20 cellular contexts compared by ENCODE assay signal in genomic region chr20:50004175-50004574, GRCh38. TPM values are rescaled to one million over a fixed set of nuclear protein-coding genes. Genes with fewer than 3 reads are reported as not detected.
DNase-seq lines count a peak whose midpoint lies in the region; ATAC-seq and TF ChIP-seq lines count a peak whose summit lies in the region.
"Had no signal": no experiment of that assay in that cellular context is flagged by ENCODE, and none has a peak within 500 bp of the region (broad histone marks: within the 10 kb centered on the region; RNA-seq: fewer than 3 reads in every experiment).

No MANE protein-coding gene starts in this region.

- no peaks in the 10 kb centered on the region for H3K36me3 ChIP-seq in mammary epithelial cell (ENCODE audit: insufficient read depth, low read length)
- H3K36me3 ChIP-seq: BE2C, MG63 had no signal

- H3K27ac Mint-ChIP-seq in MCF 10A (ENCODE audit: low read depth, unreplicated experiment) = no peak overlapping the region
- H3K27ac Mint-ChIP-seq in activated T-helper 2 cell treated with anti-CD3 and anti-CD28 coated beads, Interferon-gamma antibody, Interleukin-2, Interleukin-4, amounts not matched to agents 10 μg/mL and 5 μg/mL and 100 μg/mL, durations not matched to agents 14 hours and 24 hours and 36 hours = no peak overlapping the region
- H3K27ac Mint-ChIP-seq: CD8-positive, alpha-beta memory T cell had no signal

- CTCF ChIA-PET in MCF 10A (lab: Yijun Ruan, JAX) = interaction anchor here (0.9 to 2.8 kb wide), 4 partner anchors 9 to 68 kb away, joined by 3 to 16 read pairs (median 3); no protein-coding TSS in a partner anchor
- CTCF ChIA-PET in mammary epithelial cell (lab: Charles Lee; ENCODE audit: low non-redundant PET) = no interaction called here

- no peaks in the 10 kb centered on the region for H4K20me1 ChIP-seq in mammary epithelial cell (ENCODE audit: insufficient read depth, low read length)

- peaks cover 6% of the 10 kb centered on the region for H3K4me1 Mint-ChIP-seq in MCF 10A (ENCODE audit: insufficient read depth, unreplicated experiment)
- peaks cover 18% of the 10 kb centered on the region for H3K4me1 Mint-ChIP-seq in activated T-helper 2 cell treated with anti-CD3 and anti-CD28 coated beads, Interferon-gamma antibody, Interleukin-2, Interleukin-4, amounts not matched to agents 10 μg/mL and 5 μg/mL and 100 μg/mL, durations not matched to agents 14 hours and 24 hours and 36 hours (ENCODE audit: low read depth)

- H3K36me3 Mint-ChIP-seq in MCF 10A (ENCODE audit: insufficient read depth, unreplicated experiment) = no peaks in the 10 kb centered on the region
- no peaks in the 10 kb centered on the region for H3K36me3 Mint-ChIP-seq in activated T-helper 2 cell treated with anti-CD3 and anti-CD28 coated beads, Interferon-gamma antibody, Interleukin-2, Interleukin-4, amounts not matched to agents 10 μg/mL and 5 μg/mL and 100 μg/mL, durations not matched to agents 14 hours and 24 hours and 36 hours (ENCODE audit: low read depth)
- H3K36me3 Mint-ChIP-seq: CD8-positive, alpha-beta memory T cell had no signal

- no peak overlapping the region for H3K4me2 ChIP-seq in mammary epithelial cell (ENCODE audit: insufficient read depth, low read depth, low read length)

- no peak overlapping the region for H3K4me3 ChIP-seq in mammary epithelial cell (replicated peaks in 1 of 3; ENCODE audit: insufficient read depth in 1 of 3, low read depth in 2 of 3, low read length in 3 of 3)
- H3K4me3 ChIP-seq: MG63 had no signal

- DNase-seq in MCF 10A (ENCODE audit: unreplicated experiment) (peak; percentile 52), mammary epithelial cell (no peak), MV-4-11 (lab: John Stamatoyannopoulos, UW) (peak; percentile 65), amniotic epithelial cell (ENCODE audit: low read depth) (peak; percentile 74), DMS53 treated with DMSO at 0.1 percent for 48 hours (lab: John Stamatoyannopoulos, UW; ENCODE audit: unreplicated experiment) (no peak)
- DNase-seq in activated CD8-positive, alpha-beta memory T cell treated with anti-CD3 and anti-CD28 coated beads for 24 hours = no peak
- DNase-seq in activated T-helper 2 cell treated with anti-CD3 and anti-CD28 coated beads, Interferon-gamma antibody, Interleukin-2, Interleukin-4, amounts not matched to agents 10 μg/mL and 5 μg/mL and 100 μg/mL, durations not matched to agents 14 hours and 24 hours and 36 hours (ENCODE audit: low spot score) = no peak
- DNase-seq: BE2C; CD8-positive, alpha-beta memory T cell; DMS79; HFFc6; Karpas-422; MG63; NCI-H1930; NCI-H226; NCI-H524 treated with DMSO at 0.1 percent for 48 hours; SHP77; T-helper 1 cell had no signal

- POLR2A ChIA-PET in MCF 10A (lab: Yijun Ruan, JAX) = interaction anchor here (1.0 to 2.4 kb wide), 3 partner anchors 9 to 33 kb away, joined by 3 to 5 read pairs (median 3); no protein-coding TSS in a partner anchor

- H3K27me3 Mint-ChIP-seq in MCF 10A (ENCODE audit: insufficient read depth, unreplicated experiment) = no peaks in the 10 kb centered on the region
- no peaks in the 10 kb centered on the region for H3K27me3 Mint-ChIP-seq in activated T-helper 2 cell treated with anti-CD3 and anti-CD28 coated beads, Interferon-gamma antibody, Interleukin-2, Interleukin-4, amounts not matched to agents 10 μg/mL and 5 μg/mL and 100 μg/mL, durations not matched to agents 14 hours and 24 hours and 36 hours (ENCODE audit: low read depth)

- in situ Hi-C loops in mammary epithelial cell (cut with MboI; ENCODE audit: low sequenced_read_pairs in 2 of 2) = no loop called here

- no peak for ATAC-seq in HG03095 (IDR thresholded peaks at IDR 0.05; ENCODE audit: unreplicated experiment)
- ATAC-seq: SK-N-SH treated with all-trans-retinoic acid at 6 μM for 48 hours had no signal

- dilution Hi-C loops in mammary epithelial cell (cut with HindIII; ENCODE audit: low sequenced_read_pairs) = no loop called here

- H3K27ac ChIP-seq in mammary epithelial cell (ENCODE audit: insufficient read depth, low read depth, low read length) = no peak overlapping the region

- H3K4me3 Mint-ChIP-seq in MCF 10A (ENCODE audit: unreplicated experiment) = no peak overlapping the region
- no peak overlapping the region for H3K4me3 Mint-ChIP-seq in activated T-helper 2 cell treated with anti-CD3 and anti-CD28 coated beads, Interferon-gamma antibody, Interleukin-2, Interleukin-4, amounts not matched to agents 10 μg/mL and 5 μg/mL and 100 μg/mL, durations not matched to agents 14 hours and 24 hours and 36 hours (ENCODE audit: low read depth)
- H3K4me3 Mint-ChIP-seq: CD8-positive, alpha-beta memory T cell; HFFc6 had no signal

- intact Hi-C loops in MCF 10A (cut with micrococcal nuclease) (no loop called here), mammary epithelial cell (cut with micrococcal nuclease) (no loop called here)
- intact Hi-C loops in activated T-helper 2 cell treated with anti-CD3 and anti-CD28 coated beads, Interferon-gamma antibody, Interleukin-2, Interleukin-4, amounts not matched to agents 10 μg/mL and 5 μg/mL and 100 μg/mL, durations not matched to agents 14 hours and 24 hours and 36 hours (cut with micrococcal nuclease) = no loop called here

- no peaks in the 10 kb centered on the region for H3K79me2 ChIP-seq in mammary epithelial cell (ENCODE audit: insufficient read depth, low read length)

- no peaks in the 10 kb centered on the region for H3K9me3 ChIP-seq in mammary epithelial cell (replicated peaks; ENCODE audit: insufficient read depth, low read length)
- H3K9me3 ChIP-seq: BE2C, MG63 had no signal

- H3K27me3 ChIP-seq in mammary epithelial cell (ENCODE audit: insufficient read depth, low read length) = no peaks in the 10 kb centered on the region
- H3K27me3 ChIP-seq: BE2C, MG63 had no signal

- H3K4me1 ChIP-seq in mammary epithelial cell (ENCODE audit: insufficient read depth, low read length) = no peaks in the 10 kb centered on the region
- H3K4me1 ChIP-seq: BE2C had no signal

- 86% methylated on average over 3 of the region's 4 CpGs for WGBS in mammary epithelial cell (ENCODE audit: low coverage, missing lambda C conversion rate)

- H3K9me3 Mint-ChIP-seq in MCF 10A (ENCODE audit: unreplicated experiment) = no peaks in the 10 kb centered on the region
- no peaks in the 10 kb centered on the region for H3K9me3 Mint-ChIP-seq in activated T-helper 2 cell treated with anti-CD3 and anti-CD28 coated beads, Interferon-gamma antibody, Interleukin-2, Interleukin-4, amounts not matched to agents 10 μg/mL and 5 μg/mL and 100 μg/mL, durations not matched to agents 14 hours and 24 hours and 36 hours
- H3K9me3 Mint-ChIP-seq: CD8-positive, alpha-beta memory T cell; HFFc6 had no signal

- BruUV-seq in MCF 10A (replicated peaks; lab: Mats Ljungman, UMichigan) (no TSS peak), mammary epithelial cell (replicated peaks; lab: Mats Ljungman, UMichigan) (no TSS peak)

- no peak overlapping the region for H3K9ac ChIP-seq in mammary epithelial cell (ENCODE audit: insufficient read depth, low read length)

- TF ChIP-seq CTCF in MCF 10A (IDR thresholded peaks at IDR 0.05; ENCODE audit: unreplicated experiment) (no peak), mammary epithelial cell (conservative IDR thresholded peaks at IDR 0.05 in 1 of 2, IDR thresholded peaks at IDR 0.05 in 1 of 2; ENCODE audit: extremely low read depth in 1 of 2, insufficient read depth in 1 of 2, low read depth in 1 of 2, low read length in 2 of 2) (no peak)

- H2AFZ ChIP-seq in mammary epithelial cell (ENCODE audit: low read depth, low read length) = no peak overlapping the region

RNA-seq across cellular contexts. Expression of gene SNAI1, which starts 21.4 kb away (rescaled TPM):
- total RNA-seq in MCF 10A (2022) (0.17 and 0.23 TPM in 2 replicates), mammary epithelial cell (not detected)
- polyA plus RNA-seq in mammary epithelial cell = 0.02 TPM
- polyA minus RNA-seq in mammary epithelial cell = not detected
- 1.3 and 1.6 TPM in 2 replicates for total RNA-seq in activated T-helper 2 cell treated with anti-CD3 and anti-CD28 coated beads, Interferon-gamma antibody, Interleukin-2, Interleukin-4, amounts not matched to agents 10 μg/mL and 5 μg/mL and 100 μg/mL, durations not matched to agents 14 hours and 24 hours and 36 hours

Comparison
In these comparisons a context has a peak if more than half of its experiments do, and no peak if none do; other contexts are left out.
1. DNase-seq: peak in MCF 10A (single experiment), MV-4-11 (single experiment) and amniotic epithelial cell (single experiment); none in mammary epithelial cell (single experiment), activated CD8-positive, alpha-beta memory T cell treated with anti-CD3 and anti-CD28 coated beads for 24 hours (single experiment), activated T-helper 2 cell treated with anti-CD3 and anti-CD28 coated beads, Interferon-gamma antibody, Interleukin-2, Interleukin-4, amounts not matched to agents 10 μg/mL and 5 μg/mL and 100 μg/mL, durations not matched to agents 14 hours and 24 hours and 36 hours (single experiment) and DMS53 treated with DMSO at 0.1 percent for 48 hours (single experiment).